ENCODE assay signal across 1 cellular context in the genomic region with DNA sequence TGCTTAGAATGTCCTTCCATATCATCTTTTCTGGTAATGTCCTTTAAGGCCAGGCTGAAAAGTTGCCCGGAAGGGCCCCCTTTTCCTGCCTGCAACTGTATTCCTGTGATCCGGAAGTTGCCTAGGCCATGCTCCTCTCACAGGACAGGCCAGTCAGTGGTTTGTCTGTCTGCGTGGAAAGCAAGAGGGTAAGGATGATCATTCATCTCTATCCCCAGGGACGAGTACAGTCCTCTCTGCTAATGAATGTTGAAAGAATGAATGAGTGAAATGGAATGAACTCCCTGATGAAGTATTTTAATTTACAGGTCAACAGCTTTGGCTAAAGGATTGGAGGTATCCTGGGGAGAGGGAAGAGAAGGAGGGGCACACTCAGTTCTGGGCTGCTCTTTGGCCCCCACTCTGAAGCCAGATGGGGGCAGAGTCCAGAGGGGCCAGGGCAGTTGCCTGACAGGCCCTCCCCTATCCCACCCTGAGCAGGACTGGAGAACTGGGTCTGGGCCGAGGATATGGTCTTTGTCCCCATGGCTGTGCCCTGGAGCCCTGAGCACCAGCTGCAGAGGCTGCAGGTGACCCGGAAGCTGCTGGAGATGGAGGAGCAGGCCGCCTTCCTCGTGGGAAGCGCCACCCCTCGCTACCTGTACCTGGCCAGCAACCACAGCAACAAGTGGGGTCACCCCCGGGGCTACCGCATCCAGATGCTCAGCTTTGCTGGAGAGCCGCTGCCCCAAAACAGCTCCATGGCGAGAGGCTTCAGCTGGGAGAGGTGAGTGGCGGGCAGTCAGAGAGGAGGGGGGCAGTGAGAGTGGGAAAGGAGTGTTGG.
TF ChIP-seq lines count a peak whose summit lies in the region.

No MANE protein-coding gene starts in this region.

TF ChIP-seq in HepG2, 621 proteins besides CTCF, POLR2A, EP300 and RAD21 (continued from another document and continues in another):
- TF ChIP-seq REST (IDR thresholded peaks at IDR 0.05; ENCODE audit: borderline replicate concordance in 1 of 2, low read depth in 1 of 2, low read length in 2 of 2) (peak in 1 of 2 experiments; percentile 19; a peak in 1 of 4 replicates), ZNF335 (CRISPR knock-in tag; IDR thresholded peaks at IDR 0.05) (0 out of 2 replicates have a peak, but pooled peaks have one; percentile 56), DPF2 (CRISPR knock-in tag; IDR thresholded peaks at IDR 0.05; ENCODE audit: borderline replicate concordance, low read depth) (peak; percentile 52; the same call in 1 of the 2 replicates), YEATS4 (CRISPR knock-in tag; IDR thresholded peaks at IDR 0.05; ENCODE audit: borderline replicate concordance) (peak; percentile 59; the same call in 1 of the 2 replicates), LCORL (IDR thresholded peaks at IDR 0.05) (no peak), LCORL (CRISPR knock-in tag; IDR thresholded peaks at IDR 0.05) (peak; percentile 95), IKZF1 (IDR thresholded peaks at IDR 0.05) (no peak), ZNF264 (CRISPR knock-in tag; IDR thresholded peaks at IDR 0.05) (no peak; the same call in 1 of the 2 replicates), KLF16 (CRISPR knock-in tag; IDR thresholded peaks at IDR 0.05) (no peak), ZNF543 (CRISPR knock-in tag; IDR thresholded peaks at IDR 0.05) (0 out of 2 replicates have a peak, but pooled peaks have one; percentile 78), ZNF607 (CRISPR knock-in tag; IDR thresholded peaks at IDR 0.05; ENCODE audit: borderline replicate concordance) (0 out of 2 replicates have a peak, but pooled peaks have one; percentile 40), RAD51 (IDR thresholded peaks at IDR 0.05; ENCODE audit: borderline replicate concordance) (no peak), NCOA2 (CRISPR knock-in tag; IDR thresholded peaks at IDR 0.05) (peak; percentile 30; the same call in 1 of the 2 replicates), ZNF674 (CRISPR knock-in tag; IDR thresholded peaks at IDR 0.05; ENCODE audit: low read depth) (no peak), ZNF816 (CRISPR knock-in tag; IDR thresholded peaks at IDR 0.05; ENCODE audit: borderline replicate concordance) (no peak; the same call in 1 of the 2 replicates), ARID2 (CRISPR knock-in tag; IDR thresholded peaks at IDR 0.05; ENCODE audit: borderline replicate concordance) (no peak), ZBTB4 (CRISPR knock-in tag; IDR thresholded peaks at IDR 0.05; ENCODE audit: borderline replicate concordance) (peak; percentile 65; the same call in 1 of the 2 replicates), ZSCAN29 (CRISPR knock-in tag; conservative IDR thresholded peaks at IDR 0.05) (no peak), ZNF660 (CRISPR knock-in tag; IDR thresholded peaks at IDR 0.05; ENCODE audit: borderline replicate concordance, low read depth) (no peak), ZNF75D (CRISPR knock-in tag; IDR thresholded peaks at IDR 0.05; ENCODE audit: borderline replicate concordance) (no peak), E2F1 (CRISPR knock-in tag; IDR thresholded peaks at IDR 0.05) (0 out of 2 replicates have a peak, but pooled peaks have one; percentile 46), ZSCAN31 (CRISPR knock-in tag; IDR thresholded peaks at IDR 0.05; ENCODE audit: low read depth) (0 out of 2 replicates have a peak, but pooled peaks have one; percentile 7), ZBTB37 (CRISPR knock-in tag; IDR thresholded peaks at IDR 0.05) (peak; percentile 79), ZBTB39 (CRISPR knock-in tag; IDR thresholded peaks at IDR 0.05) (peak; percentile 21; the same call in 1 of the 2 replicates), TGIF2 (CRISPR knock-in tag; IDR thresholded peaks at IDR 0.05) (no peak), AHR (CRISPR knock-in tag; IDR thresholded peaks at IDR 0.05) (no peak), HCFC1 (IDR thresholded peaks at IDR 0.05; ENCODE audit: low read depth, low read length) (no peak), SMAD3 (CRISPR knock-in tag; IDR thresholded peaks at IDR 0.05) (no peak), SPEN (CRISPR knock-in tag; IDR thresholded peaks at IDR 0.05; ENCODE audit: low read depth) (peak; percentile 84), ZNF441 (CRISPR knock-in tag; IDR thresholded peaks at IDR 0.05; ENCODE audit: borderline replicate concordance) (peak; percentile 26; the same call in 1 of the 2 replicates)
- TF ChIP-seq, protein P1, sequence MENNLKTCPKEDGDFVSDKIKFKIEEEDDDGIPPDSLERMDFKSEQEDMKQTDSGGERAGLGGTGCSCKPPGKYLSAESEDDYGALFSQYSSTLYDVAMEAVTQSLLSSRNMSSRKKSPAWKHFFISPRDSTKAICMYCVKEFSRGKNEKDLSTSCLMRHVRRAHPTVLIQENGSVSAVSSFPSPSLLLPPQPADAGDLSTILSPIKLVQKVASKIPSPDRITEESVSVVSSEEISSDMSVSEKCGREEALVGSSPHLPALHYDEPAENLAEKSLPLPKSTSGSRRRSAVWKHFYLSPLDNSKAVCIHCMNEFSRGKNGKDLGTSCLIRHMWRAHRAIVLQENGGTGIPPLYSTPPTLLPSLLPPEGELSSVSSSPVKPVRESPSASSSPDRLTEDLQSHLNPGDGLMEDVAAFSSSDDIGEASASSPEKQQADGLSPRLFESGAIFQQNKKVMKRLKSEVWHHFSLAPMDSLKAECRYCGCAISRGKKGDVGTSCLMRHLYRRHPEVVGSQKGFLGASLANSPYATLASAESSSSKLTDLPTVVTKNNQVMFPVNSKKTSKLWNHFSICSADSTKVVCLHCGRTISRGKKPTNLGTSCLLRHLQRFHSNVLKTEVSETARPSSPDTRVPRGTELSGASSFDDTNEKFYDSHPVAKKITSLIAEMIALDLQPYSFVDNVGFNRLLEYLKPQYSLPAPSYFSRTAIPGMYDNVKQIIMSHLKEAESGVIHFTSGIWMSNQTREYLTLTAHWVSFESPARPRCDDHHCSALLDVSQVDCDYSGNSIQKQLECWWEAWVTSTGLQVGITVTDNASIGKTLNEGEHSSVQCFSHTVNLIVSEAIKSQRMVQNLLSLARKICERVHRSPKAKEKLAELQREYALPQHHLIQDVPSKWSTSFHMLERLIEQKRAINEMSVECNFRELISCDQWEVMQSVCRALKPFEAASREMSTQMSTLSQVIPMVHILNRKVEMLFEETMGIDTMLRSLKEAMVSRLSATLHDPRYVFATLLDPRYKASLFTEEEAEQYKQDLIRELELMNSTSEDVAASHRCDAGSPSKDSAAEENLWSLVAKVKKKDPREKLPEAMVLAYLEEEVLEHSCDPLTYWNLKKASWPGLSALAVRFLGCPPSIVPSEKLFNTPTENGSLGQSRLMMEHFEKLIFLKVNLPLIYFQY (CRISPR knock-in tag; IDR thresholded peaks at IDR 0.05; ENCODE audit: borderline replicate concordance) = peak; percentile 97
- TF ChIP-seq, protein P2, sequence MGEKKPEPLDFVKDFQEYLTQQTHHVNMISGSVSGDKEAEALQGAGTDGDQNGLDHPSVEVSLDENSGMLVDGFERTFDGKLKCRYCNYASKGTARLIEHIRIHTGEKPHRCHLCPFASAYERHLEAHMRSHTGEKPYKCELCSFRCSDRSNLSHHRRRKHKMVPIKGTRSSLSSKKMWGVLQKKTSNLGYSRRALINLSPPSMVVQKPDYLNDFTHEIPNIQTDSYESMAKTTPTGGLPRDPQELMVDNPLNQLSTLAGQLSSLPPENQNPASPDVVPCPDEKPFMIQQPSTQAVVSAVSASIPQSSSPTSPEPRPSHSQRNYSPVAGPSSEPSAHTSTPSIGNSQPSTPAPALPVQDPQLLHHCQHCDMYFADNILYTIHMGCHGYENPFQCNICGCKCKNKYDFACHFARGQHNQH (CRISPR knock-in tag; IDR thresholded peaks at IDR 0.05) = peak; percentile 65
- TF ChIP-seq, protein P3, sequence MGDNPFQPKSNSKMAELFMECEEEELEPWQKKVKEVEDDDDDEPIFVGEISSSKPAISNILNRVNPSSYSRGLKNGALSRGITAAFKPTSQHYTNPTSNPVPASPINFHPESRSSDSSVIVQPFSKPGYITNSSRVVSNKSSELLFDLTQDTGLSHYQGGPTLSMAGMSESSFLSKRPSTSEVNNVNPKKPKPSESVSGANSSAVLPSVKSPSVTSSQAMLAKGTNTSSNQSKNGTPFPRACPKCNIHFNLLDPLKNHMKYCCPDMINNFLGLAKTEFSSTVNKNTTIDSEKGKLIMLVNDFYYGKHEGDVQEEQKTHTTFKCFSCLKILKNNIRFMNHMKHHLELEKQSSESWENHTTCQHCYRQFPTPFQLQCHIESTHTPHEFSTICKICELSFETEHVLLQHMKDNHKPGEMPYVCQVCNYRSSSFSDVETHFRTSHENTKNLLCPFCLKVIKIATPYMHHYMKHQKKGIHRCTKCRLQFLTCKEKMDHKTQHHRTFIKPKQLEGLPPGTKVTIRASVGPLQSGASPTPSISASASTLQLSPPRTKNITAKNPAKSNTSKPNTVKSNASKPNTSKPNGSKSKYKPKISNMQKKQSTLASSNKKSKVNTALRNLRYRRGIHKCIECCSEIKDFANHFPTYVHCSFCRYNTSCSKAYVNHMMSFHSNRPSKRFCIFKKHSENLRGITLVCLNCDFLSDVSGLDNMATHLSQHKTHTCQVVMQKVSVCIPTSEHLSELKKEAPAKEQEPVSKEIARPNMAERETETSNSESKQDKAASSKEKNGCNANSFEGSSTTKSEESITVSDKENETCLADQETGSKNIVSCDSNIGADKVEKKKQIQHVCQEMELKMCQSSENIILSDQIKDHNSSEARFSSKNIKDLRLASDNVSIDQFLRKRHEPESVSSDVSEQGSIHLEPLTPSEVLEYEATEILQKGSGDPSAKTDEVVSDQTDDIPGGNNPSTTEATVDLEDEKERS (CRISPR knock-in tag; IDR thresholded peaks at IDR 0.05) = no peak
